In the genomic region with DNA sequence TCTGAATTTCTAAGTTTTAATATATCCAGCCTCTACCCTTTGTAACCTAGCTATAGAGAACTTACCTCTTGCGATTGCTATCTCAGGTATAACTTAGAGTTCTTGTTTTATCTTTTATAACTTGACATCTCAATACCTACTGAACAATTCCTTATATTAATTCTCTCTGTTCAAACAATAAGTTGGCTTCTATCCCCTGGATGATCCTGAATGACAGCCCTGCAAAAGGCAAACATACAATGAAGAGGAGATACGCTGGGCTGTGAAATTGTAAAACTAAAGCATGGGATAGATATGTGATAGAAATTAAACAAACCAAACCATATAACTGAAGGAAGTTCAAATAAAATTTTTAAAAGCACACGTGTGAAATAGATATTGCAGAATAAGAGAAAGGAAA, we compare ENCODE assay signal across 4 cellular contexts.
"Had no signal": no experiment of that assay in that cellular context is flagged by ENCODE, and none has a peak within 500 bp of the region (broad histone marks: within the 10 kb centered on the region; RNA-seq: fewer than 3 reads in every experiment).

No MANE protein-coding gene starts in this region.

- H3K27ac ChIP-seq: HL-60 had no signal

- H3K4me1 Mint-ChIP-seq: IgD-negative memory B cell had no signal

- DNase-seq: IMR-90 had no signal

- H3K4me3 Mint-ChIP-seq: IgD-negative memory B cell had no signal

- H3K4me3 ChIP-seq: K562 had no signal

- H3K27me3 Mint-ChIP-seq: IgD-negative memory B cell had no signal

- H3K36me3 Mint-ChIP-seq: IgD-negative memory B cell had no signal

- H3K27ac Mint-ChIP-seq: IgD-negative memory B cell had no signal
